ENCODE assay signal across 8 cellular contexts in genomic region chr12:64088431-64089349, GRCh38.
DNase-seq lines count a peak whose midpoint lies in the region; ATAC-seq, FAIRE-seq and TF ChIP-seq lines count a peak whose summit lies in the region.

No MANE protein-coding gene starts in this region.

- TF ChIP-seq POLR2A in K562 (conservative IDR thresholded peaks at IDR 0.05): no peak

- no peaks in the 10 kb centered on the region; a peak in 2 of 5 replicates for H3K27me3 ChIP-seq in K562 (ENCODE audit: control insufficient read depth in 2 of 2, insufficient read depth in 2 of 2, low read length in 2 of 2)

- in situ Hi-C loops in K562 (cut with MboI): no loop called here

- H3K4me2 ChIP-seq in K562 (ENCODE audit: insufficient read depth, low read length): no peak overlapping the region

- no peak overlapping the region for H2AFZ ChIP-seq in K562 (ENCODE audit: low read depth, low read length)

- H3K9me3 ChIP-seq in K562 (replicated peaks; ENCODE audit: control insufficient read depth, insufficient read depth, low read depth, low read length): no peaks in the 10 kb centered on the region

- ATAC-seq in K562 (no peak), HG02973 (IDR thresholded peaks at IDR 0.05; ENCODE audit: unreplicated experiment) (no peak)

- FAIRE-seq in K562 (lab: Jason Lieb, UNC): peak; percentile 19

- intact Hi-C loops in K562 (cut with micrococcal nuclease): no loop called here

- no TSS peak for BruUV-seq in K562 (replicated peaks; lab: Mats Ljungman, UMichigan)

- DNase-seq in COLO829 (ENCODE audit: low spot score) (peak; percentile 92), NCI-H1048 (lab: John Stamatoyannopoulos, UW) (peak; percentile 48), K562 (ENCODE audit: extremely low read depth in 1 of 4, low spot score in 3 of 4) (peak in 2 of 4 experiments; percentile 10 to 13), iris pigment epithelial cell (ENCODE audit: low read depth) (peak; percentile 96), superior temporal gyrus (ENCODE audit: extremely low spot score) (peak; percentile 50), NCI-H1694 (lab: John Stamatoyannopoulos, UW) (no peak)
- no peak for DNase-seq in activated CD4-positive, alpha-beta T cell treated with anti-CD3 and anti-CD28 coated beads for 48 hours

- CTCF ChIA-PET in K562 (lab: Yijun Ruan, JAX; ENCODE audit: low intra/inter-chr PET ratio): no interaction called here

- H3K36me3 ChIP-seq in K562 (ENCODE audit: control insufficient read depth, insufficient read depth, low read length): no peaks in the 10 kb centered on the region

- TF ChIP-seq EP300 in K562 (IDR thresholded peaks at IDR 0.05; ENCODE audit: low read length): no peak

- no peak overlapping the region for H3K9ac ChIP-seq in K562 (ENCODE audit: insufficient read depth in 1 of 2, low read depth in 2 of 2, low read length in 2 of 2)

- H3K4me1 ChIP-seq in K562 (replicated peaks in 1 of 2; ENCODE audit: control insufficient read depth in 2 of 2, insufficient read depth in 2 of 2, low read length in 2 of 2): no peaks in the 10 kb centered on the region

- no peaks in the 10 kb centered on the region for H3K9me1 ChIP-seq in K562 (ENCODE audit: control insufficient read depth, insufficient read depth, low read length)

- no peak overlapping the region for H3K4me3 ChIP-seq in K562

- H4K20me1 ChIP-seq in K562 (replicated peaks; ENCODE audit: control insufficient read depth, insufficient read depth, low read length): no peaks in the 10 kb centered on the region

- POLR2A ChIA-PET in K562 (lab: Yijun Ruan, JAX): interaction anchor here (0.7 to 0.9 kb wide), 2 partner anchors 15 to 54 kb away, joined by 3 read pairs; no protein-coding TSS in a partner anchor

- no peak for TF ChIP-seq RAD21 in K562 (CRISPR knock-in tag; conservative IDR thresholded peaks at IDR 0.05 in 1 of 2, IDR thresholded peaks at IDR 0.05 in 1 of 2)

- TF ChIP-seq CTCF in K562 (IDR thresholded peaks at IDR 0.05 in 2 of 3, conservative IDR thresholded peaks at IDR 0.05 in 1 of 3; ENCODE audit: insufficient read depth in 2 of 3, low read depth in 1 of 3, low read length in 3 of 3): no peak

- 1% methylated on average over 12 of the region's 12 CpGs for WGBS in K562 (ENCODE audit: insufficient coverage, low coverage, missing lambda C conversion rate)

- H3K79me2 ChIP-seq in K562 (ENCODE audit: control insufficient read depth, insufficient read depth, low read length): no peaks in the 10 kb centered on the region

- H3K27ac ChIP-seq in K562 (ENCODE audit: extremely low read depth, low read depth, low read length): no peak overlapping the region

TF ChIP-seq in K562, 482 proteins besides CTCF, POLR2A, EP300 and RAD21:
- TF ChIP-seq ID3 (CRISPR knock-in tag; IDR thresholded peaks at IDR 0.05) (no peak), ID3 (tag; IDR thresholded peaks at IDR 0.05) (no peak), CBX8 (IDR thresholded peaks at IDR 0.05; ENCODE audit: borderline replicate concordance, extremely low read depth, low read depth, low read length, poor library complexity, severe bottlenecking) (no peak), IRF1 (CRISPR knock-in tag; IDR thresholded peaks at IDR 0.05; ENCODE audit: borderline replicate concordance) (no peak), CXXC5 (CRISPR knock-in tag; IDR thresholded peaks at IDR 0.05) (no peak), KLF10 (CRISPR knock-in tag; IDR thresholded peaks at IDR 0.05) (no peak), SMARCE1 (IDR thresholded peaks at IDR 0.05) (no peak), JUNB (CRISPR knock-in tag; conservative IDR thresholded peaks at IDR 0.05) (peak; percentile 67; the same call in 1 of the 2 replicates), NCOA4 (IDR thresholded peaks at IDR 0.05; ENCODE audit: partially characterized antibody) (no peak), JUND (IDR thresholded peaks at IDR 0.05; ENCODE audit: borderline replicate concordance, low read depth, low read length) (peak; percentile 84), JUND (tag; IDR thresholded peaks at IDR 0.05; ENCODE audit: borderline replicate concordance, low read depth, low read length) (peak; percentile 86; the same call in 2 of the 3 replicates), ZNF77 (CRISPR knock-in tag; IDR thresholded peaks at IDR 0.05) (no peak), TEAD4 (IDR thresholded peaks at IDR 0.05; ENCODE audit: low read length) (peak; percentile 37; the same call in 1 of the 2 replicates), TEAD4 (CRISPR knock-in tag; IDR thresholded peaks at IDR 0.05; ENCODE audit: borderline replicate concordance) (no peak), ZNF444 (CRISPR knock-in tag; IDR thresholded peaks at IDR 0.05) (no peak), CTBP1 (IDR thresholded peaks at IDR 0.05; ENCODE audit: borderline replicate concordance) (0 out of 2 replicates have a peak, but pooled peaks have one; percentile 38), ATF2 (CRISPR knock-in tag; IDR thresholded peaks at IDR 0.05) (no peak), SIRT6 (IDR thresholded peaks at IDR 0.05; ENCODE audit: low read depth, low read length) (no peak), FOSL1 (tag; conservative IDR thresholded peaks at IDR 0.05) (peak; percentile 73), DPF2 (IDR thresholded peaks at IDR 0.05) (no peak), PHF20 (IDR thresholded peaks at IDR 0.05; ENCODE audit: partially characterized antibody) (no peak), CTCFL (IDR thresholded peaks at IDR 0.05; ENCODE audit: borderline replicate concordance, insufficient read depth, low read depth, low read length, poor library complexity, severe bottlenecking) (no peak), TEAD1 (CRISPR knock-in tag; IDR thresholded peaks at IDR 0.05) (peak in 1 of 2 experiments; percentile 76; a peak in 2 of 4 replicates), MECOM (CRISPR knock-in tag; IDR thresholded peaks at IDR 0.05) (no peak), SMAD2 (IDR thresholded peaks at IDR 0.05; ENCODE audit: low read depth, low read length) (no peak), ATF3 (IDR thresholded peaks at IDR 0.05) (peak; percentile 65), ATF3 (CRISPR knock-in tag; conservative IDR thresholded peaks at IDR 0.05) (no peak)
TF ChIP-seq in K562: peak in this region for 7.

Comparison
In these comparisons a context has a peak if more than half of its experiments do, and no peak if none do; other contexts are left out.
1. DNase-seq: peak in COLO829 (single experiment), NCI-H1048 (single experiment), iris pigment epithelial cell (single experiment) and superior temporal gyrus (single experiment); none in NCI-H1694 (single experiment) and activated CD4-positive, alpha-beta T cell treated with anti-CD3 and anti-CD28 coated beads for 48 hours (single experiment).